In genomic region chr12:74415633-74416032, GRCh38 we compare ENCODE assay signal across 8 cellular contexts.
DNase-seq lines count a peak whose midpoint lies in the region; ATAC-seq and TF ChIP-seq lines count a peak whose summit lies in the region.

No MANE protein-coding gene starts in this region.

- H3K23ac ChIP-seq in mesenchymal stem cell (ENCODE audit: low read length in 2 of 2) = no peak overlapping the region

- no peaks in the 10 kb centered on the region for H3K27me3 ChIP-seq in adipocyte (replicated peaks; ENCODE audit: control insufficient read depth, insufficient read depth, low read length)
- H3K27me3 ChIP-seq in mesenchymal stem cell (ENCODE audit: control insufficient read depth in 1 of 2, insufficient read depth in 1 of 2, low read length in 2 of 2) = no peaks in the 10 kb centered on the region
- H3K27me3 ChIP-seq in CD8-positive, alpha-beta T cell (ENCODE audit: insufficient read depth, low read length) = peaks cover 4% of the 10 kb centered on the region
- no peaks in the 10 kb centered on the region for H3K27me3 ChIP-seq in right cardiac atrium (ENCODE audit: control insufficient read depth, insufficient read depth)

- H2AFZ ChIP-seq in mesenchymal stem cell (ENCODE audit: low read depth, low read length) = no peak overlapping the region

- no peak overlapping the region for H3K27ac ChIP-seq in mesenchymal stem cell (ENCODE audit: low read length, poor library complexity, severe bottlenecking)
- no peak overlapping the region for H3K27ac ChIP-seq in CD8-positive, alpha-beta T cell (ENCODE audit: low read depth, low read length)
- no peak overlapping the region for H3K27ac ChIP-seq in right cardiac atrium (ENCODE audit: low read length)

- intact Hi-C loops in CD8-positive, alpha-beta T cell (cut with DNase I, micrococcal nuclease) = no loop called here
- intact Hi-C loops in right cardiac atrium (cut with DNase I) = no loop called here

- no peak overlapping the region for H3K27ac Mint-ChIP-seq in CD8-positive, alpha-beta T cell

- H2BK5ac ChIP-seq in mesenchymal stem cell (ENCODE audit: low read depth, low read length, poor library complexity, severe bottlenecking) = no peak overlapping the region

- DNase-seq in EL (peak; percentile 10), GM20000 (ENCODE audit: low spot score) (no peak), adipocyte (ENCODE audit: low read depth) (peak; percentile 47), mesenchymal stem cell (peak; percentile 44), right cardiac atrium (no peak)
- peak; percentile 16 for DNase-seq in Jurkat, Clone E6-1 (ENCODE audit: low read depth, low spot score)
- DNase-seq in CD8-positive, alpha-beta T cell = no peak

- H4K8ac ChIP-seq in mesenchymal stem cell (ENCODE audit: low read length) = no peak overlapping the region

- no peak overlapping the region for H3K4me3 Mint-ChIP-seq in CD8-positive, alpha-beta T cell

- no peak overlapping the region for H2BK12ac ChIP-seq in mesenchymal stem cell (ENCODE audit: low read length in 2 of 2)

- no peak overlapping the region for H2AK5ac ChIP-seq in mesenchymal stem cell (ENCODE audit: low read length, severe bottlenecking)

- H3K4me1 Mint-ChIP-seq in CD8-positive, alpha-beta T cell (ENCODE audit: low read depth) = no peaks in the 10 kb centered on the region

- CTCF ChIA-PET in CD8-positive, alpha-beta T cell (lab: Charles Lee) = interaction anchor here (0.7 to 1.3 kb wide), 3 partner anchors 10 to 122 kb away, joined by 3 to 5 read pairs (median 4); no protein-coding TSS in a partner anchor

- POLR2A ChIA-PET in CD8-positive, alpha-beta T cell (lab: Charles Lee) = no interaction called here

- no peaks in the 10 kb centered on the region for H3K4me1 ChIP-seq in adipocyte (ENCODE audit: control insufficient read depth, insufficient read depth, low read length)
- no peaks in the 10 kb centered on the region for H3K4me1 ChIP-seq in mesenchymal stem cell (ENCODE audit: control insufficient read depth, insufficient read depth, low read depth, low read length)
- H3K4me1 ChIP-seq in CD8-positive, alpha-beta T cell (ENCODE audit: insufficient read depth, low read length) = no peaks in the 10 kb centered on the region
- H3K4me1 ChIP-seq in right cardiac atrium (ENCODE audit: control insufficient read depth, insufficient read depth, low read length) = no peaks in the 10 kb centered on the region

- H4K91ac ChIP-seq in mesenchymal stem cell (ENCODE audit: low read length) = no peak overlapping the region

- no peaks in the 10 kb centered on the region for H3K79me1 ChIP-seq in mesenchymal stem cell (replicated peaks; ENCODE audit: low read length, poor library complexity, severe bottlenecking)

- peak; percentile 37 for TF ChIP-seq CTCF in GM20000 (IDR thresholded peaks at IDR 0.05; ENCODE audit: extremely low read depth, missing control alignments)
- no peak for TF ChIP-seq CTCF in CD8-positive, alpha-beta T cell (IDR thresholded peaks at IDR 0.05)

- H3K9ac ChIP-seq in adipocyte (ENCODE audit: low read length) (no peak overlapping the region), mesenchymal stem cell (ENCODE audit: low read length) (no peak overlapping the region)

- ATAC-seq in CD8-positive, alpha-beta T cell = no peak
- ATAC-seq in GM18873 (IDR thresholded peaks at IDR 0.05; ENCODE audit: low FRiP score, unreplicated experiment) (no peak), right cardiac atrium (no peak)

- H3K9me3 ChIP-seq in adipocyte (ENCODE audit: control insufficient read depth, low read length) (no peaks in the 10 kb centered on the region), mesenchymal stem cell (ENCODE audit: control insufficient read depth, low read length) (no peaks in the 10 kb centered on the region), right cardiac atrium (ENCODE audit: control insufficient read depth, low read length) (no peaks in the 10 kb centered on the region)
- H3K9me3 ChIP-seq in CD8-positive, alpha-beta T cell (ENCODE audit: low read length) = no peaks in the 10 kb centered on the region

- H3K27me3 Mint-ChIP-seq in CD8-positive, alpha-beta T cell (ENCODE audit: low read depth) = peaks cover 5% of the 10 kb centered on the region

- H3K14ac ChIP-seq in mesenchymal stem cell (ENCODE audit: low read length in 2 of 2) = no peak overlapping the region

- H3K4me2 ChIP-seq in mesenchymal stem cell (ENCODE audit: low read length, poor library complexity, severe bottlenecking) = no peak overlapping the region

- H3K36me3 Mint-ChIP-seq in CD8-positive, alpha-beta T cell = no peaks in the 10 kb centered on the region

- H2BK15ac ChIP-seq in mesenchymal stem cell (ENCODE audit: low read depth, poor library complexity, severe bottlenecking) = no peak overlapping the region

- H2BK120ac ChIP-seq in mesenchymal stem cell (ENCODE audit: low read depth, low read length) = no peak overlapping the region

- H3K4ac ChIP-seq in mesenchymal stem cell (ENCODE audit: low read depth in 1 of 2, low read length in 2 of 2) = no peak overlapping the region

- H3K9me3 Mint-ChIP-seq in CD8-positive, alpha-beta T cell = no peaks in the 10 kb centered on the region

- no peak overlapping the region for H3K18ac ChIP-seq in mesenchymal stem cell (ENCODE audit: low read depth in 1 of 2, low read length in 2 of 2)

- no peaks in the 10 kb centered on the region for H3K36me3 ChIP-seq in adipocyte (ENCODE audit: control insufficient read depth, insufficient read depth, low read length, severe bottlenecking)
- H3K36me3 ChIP-seq in mesenchymal stem cell (ENCODE audit: control insufficient read depth in 1 of 2, insufficient read depth in 2 of 2, low read depth in 1 of 2, low read length in 2 of 2) = no peaks in the 10 kb centered on the region
- no peaks in the 10 kb centered on the region for H3K36me3 ChIP-seq in CD8-positive, alpha-beta T cell (ENCODE audit: insufficient read depth, low read length)

- H3K4me3 ChIP-seq in Jurkat, Clone E6-1 (ENCODE audit: low read length) = no peak overlapping the region
- H3K4me3 ChIP-seq in adipocyte (ENCODE audit: low read length) (no peak overlapping the region), mesenchymal stem cell (ENCODE audit: insufficient read depth in 1 of 2, low read depth in 1 of 2, low read length in 2 of 2) (no peak overlapping the region), right cardiac atrium (ENCODE audit: low read length) (no peak overlapping the region)
- no peak overlapping the region for H3K4me3 ChIP-seq in CD8-positive, alpha-beta T cell (ENCODE audit: low read depth, low read length)

Comparison
In these comparisons a context has a peak if more than half of its experiments do, and no peak if none do; other contexts are left out.
1. DNase-seq: peak in EL (single experiment), Jurkat, Clone E6-1 (single experiment), adipocyte (single experiment) and mesenchymal stem cell (single experiment); none in GM20000 (single experiment), CD8-positive, alpha-beta T cell (0 of 7) and right cardiac atrium (0 of 3).